In genomic region chrX:69268637-69269036, GRCh38 we compare ENCODE assay signal across 18 cellular contexts.
"Had no signal": no experiment of that assay in that cellular context is flagged by ENCODE, and none has a peak within 500 bp of the region (broad histone marks: within the 10 kb centered on the region; RNA-seq: fewer than 3 reads in every experiment).

No MANE protein-coding gene starts in this region.

- H3K9me3 Mint-ChIP-seq: activated naive CD4-positive, alpha-beta T cell treated with anti-CD3 and anti-CD28 coated beads, Interleukin-2, amount 10 ng/mL, durations not matched to agents 7 days and 5 days; activated T-helper 2 cell treated with anti-CD3 and anti-CD28 coated beads, Interferon-gamma antibody, Interleukin-2, Interleukin-4, amounts not matched to agents 10 μg/mL and 5 μg/mL and 100 μg/mL, durations not matched to agents 14 hours and 24 hours and 36 hours; stimulated activated naive B cell treated with anti-CD40 and anti-IgM and Interleukin-4, amounts not matched to agents 10 μg/mL and 1 μg/mL and 100 μg/mL, for 72 hours had no signal

- H3K36me3 ChIP-seq: gastroesophageal sphincter, heart right ventricle, pancreas, tibial artery had no signal

- H3K4me1 Mint-ChIP-seq: activated naive CD4-positive, alpha-beta T cell treated with anti-CD3 and anti-CD28 coated beads, Interleukin-2, amount 10 ng/mL, durations not matched to agents 7 days and 5 days; naive B cell had no signal

- H3K36me3 Mint-ChIP-seq: activated naive CD4-positive, alpha-beta T cell treated with anti-CD3 and anti-CD28 coated beads, Interleukin-2, amount 10 ng/mL, durations not matched to agents 7 days and 5 days; naive B cell; stimulated activated naive B cell treated with anti-CD40 and anti-IgM and Interleukin-4, amounts not matched to agents 10 μg/mL and 1 μg/mL and 100 μg/mL, for 72 hours had no signal

- H3K4me1 ChIP-seq: gastroesophageal sphincter, heart right ventricle, pancreas, tibial artery had no signal

- FAIRE-seq: islet of Langerhans, pancreas, urothelium cell line had no signal

- DNase-seq: activated CD4-positive, alpha-beta T cell treated with anti-CD3 and anti-CD28 coated beads, Interleukin-2, amount 50 U/mL, for 4 hours; activated CD4-positive, CD25-positive, alpha-beta regulatory T cell treated with anti-CD3 and anti-CD28 coated beads, Interleukin-2, amount 50 U/mL, for 72 hours; activated naive CD4-positive, alpha-beta T cell treated with anti-CD3 and anti-CD28 coated beads, Interleukin-2, amount 10 ng/mL, durations not matched to agents 7 days and 5 days; activated T-cell treated with anti-CD3 and anti-CD28 coated beads, Interleukin-2, amount 50 U/mL, for 1 hour; dorsolateral prefrontal cortex; erythroblast; heart right ventricle; naive B cell; stimulated activated CD4-positive, alpha-beta T cell treated with anti-CD3 and anti-CD28 coated beads, Interleukin-2, amount 100 ng/mL, for 48 hours; stimulated activated naive B cell treated with anti-CD40 and anti-IgM and Interleukin-4, amounts not matched to agents 10 μg/mL and 1 μg/mL and 100 μg/mL, for 72 hours; T-helper 9 cell; tibial artery had no signal

- H3K4me3 ChIP-seq: dorsolateral prefrontal cortex, gastroesophageal sphincter, heart right ventricle, pancreas, tibial artery had no signal

- H3K4me3 Mint-ChIP-seq: activated naive CD4-positive, alpha-beta T cell treated with anti-CD3 and anti-CD28 coated beads, Interleukin-2, amount 10 ng/mL, durations not matched to agents 7 days and 5 days; naive B cell; stimulated activated naive B cell treated with anti-CD40 and anti-IgM and Interleukin-4, amounts not matched to agents 10 μg/mL and 1 μg/mL and 100 μg/mL, for 72 hours had no signal

- H3K9me3 ChIP-seq: gastroesophageal sphincter, heart right ventricle, pancreas, tibial artery had no signal

- ATAC-seq: gastroesophageal sphincter, heart right ventricle, left lobe of liver, pancreas had no signal

- H3K27ac Mint-ChIP-seq: activated naive CD4-positive, alpha-beta T cell treated with anti-CD3 and anti-CD28 coated beads, Interleukin-2, amount 10 ng/mL, durations not matched to agents 7 days and 5 days; activated T-helper 2 cell treated with anti-CD3 and anti-CD28 coated beads, Interferon-gamma antibody, Interleukin-2, Interleukin-4, amounts not matched to agents 10 μg/mL and 5 μg/mL and 100 μg/mL, durations not matched to agents 14 hours and 24 hours and 36 hours; naive B cell; stimulated activated naive B cell treated with anti-CD40 and anti-IgM and Interleukin-4, amounts not matched to agents 10 μg/mL and 1 μg/mL and 100 μg/mL, for 72 hours had no signal

- H3K27ac ChIP-seq: dorsolateral prefrontal cortex, gastroesophageal sphincter, heart right ventricle, pancreas, tibial artery had no signal

- H3K27me3 ChIP-seq: gastroesophageal sphincter, tibial artery had no signal
